Comparison of ENCODE assay signal across 1 cellular context in genomic region chr19:42480335-42481095, GRCh38.
A peak's percentile ranks its signal among the peaks of the same experiment; 100 is the strongest.
TF ChIP-seq lines count a peak whose summit lies in the region.

No MANE protein-coding gene starts in this region.

TF ChIP-seq in HepG2, 621 proteins besides CTCF, POLR2A, EP300 and RAD21 (continued from another document and continues in another):
- TF ChIP-seq ZNF503 (CRISPR knock-in tag; IDR thresholded peaks at IDR 0.05), result peak; percentile 61; the same call in 1 of the 2 replicates
- 0 out of 2 replicates have a peak, but pooled peaks have one; percentile 50 for TF ChIP-seq ELF4 (CRISPR knock-in tag; IDR thresholded peaks at IDR 0.05; ENCODE audit: borderline replicate concordance)
- peak; percentile 81 for TF ChIP-seq PATZ1 (CRISPR knock-in tag; IDR thresholded peaks at IDR 0.05)
- TF ChIP-seq ARID3A (IDR thresholded peaks at IDR 0.05; ENCODE audit: low read depth, low read length), result peak; percentile 61
- peak; percentile 72; the same call in 1 of the 2 replicates for TF ChIP-seq PHF21A (CRISPR knock-in tag; IDR thresholded peaks at IDR 0.05)
- TF ChIP-seq ONECUT2 (CRISPR knock-in tag; IDR thresholded peaks at IDR 0.05), result peak; percentile 51; the same call in 1 of the 2 replicates
- TF ChIP-seq ZGPAT (CRISPR knock-in tag; IDR thresholded peaks at IDR 0.05), result peak; percentile 66
- peak; percentile 81 for TF ChIP-seq CREM (IDR thresholded peaks at IDR 0.05)
- no peak for TF ChIP-seq CREM (CRISPR knock-in tag; IDR thresholded peaks at IDR 0.05)
- peak; percentile 82; the same call in 1 of the 2 replicates for TF ChIP-seq MEIS2 (CRISPR knock-in tag; IDR thresholded peaks at IDR 0.05)
- 0 out of 2 replicates have a peak, but pooled peaks have one; percentile 24 for TF ChIP-seq PITX1 (CRISPR knock-in tag; IDR thresholded peaks at IDR 0.05)
- peak; percentile 35; the same call in 1 of the 2 replicates for TF ChIP-seq KDM6A (CRISPR knock-in tag; IDR thresholded peaks at IDR 0.05; ENCODE audit: low read depth)
- TF ChIP-seq BCL6 (CRISPR knock-in tag; IDR thresholded peaks at IDR 0.05), result peak; percentile 99
- TF ChIP-seq ZNF33B (CRISPR knock-in tag; IDR thresholded peaks at IDR 0.05), result no peak
- TF ChIP-seq HNF1B (CRISPR knock-in tag; IDR thresholded peaks at IDR 0.05), result peak; percentile 48; the same call in 1 of the 2 replicates
- TF ChIP-seq FOXP4 (CRISPR knock-in tag; IDR thresholded peaks at IDR 0.05), result peak; percentile 88
- TF ChIP-seq SKI (IDR thresholded peaks at IDR 0.05; ENCODE audit: partially characterized antibody), result peak; percentile 44
- TF ChIP-seq HMG20B (CRISPR knock-in tag; conservative IDR thresholded peaks at IDR 0.05), result peak; percentile 92
- TF ChIP-seq ZNF691 (CRISPR knock-in tag; IDR thresholded peaks at IDR 0.05; ENCODE audit: borderline replicate concordance, low read depth), result no peak
- peak; percentile 96 for TF ChIP-seq ELF3 (CRISPR knock-in tag; IDR thresholded peaks at IDR 0.05)
- TF ChIP-seq ZNF574 (CRISPR knock-in tag; IDR thresholded peaks at IDR 0.05), result peak; percentile 33; the same call in 1 of the 2 replicates
- TF ChIP-seq THAP11 (CRISPR knock-in tag; IDR thresholded peaks at IDR 0.05), result peak; percentile 64; the same call in 1 of the 2 replicates
- 0 out of 2 replicates have a peak, but pooled peaks have one; percentile 39 for TF ChIP-seq ZBTB33 (CRISPR knock-in tag; IDR thresholded peaks at IDR 0.05)
- peak in 1 of 2 experiments; percentile 57; a peak in 1 of 4 replicates for TF ChIP-seq NR2F1 (CRISPR knock-in tag; IDR thresholded peaks at IDR 0.05)
- TF ChIP-seq NFYC (CRISPR knock-in tag; IDR thresholded peaks at IDR 0.05), result peak; percentile 70
- peak in 1 of 2 experiments; percentile 26; a peak in 1 of 4 replicates for TF ChIP-seq MAFK (conservative IDR thresholded peaks at IDR 0.05 in 1 of 2, IDR thresholded peaks at IDR 0.05 in 1 of 2; ENCODE audit: low read length in 2 of 2)
- no peak for TF ChIP-seq SRSF1 (optimal IDR thresholded peaks at IDR 0.05; ENCODE audit: low read depth, low read length)
- TF ChIP-seq RXRB (CRISPR knock-in tag; IDR thresholded peaks at IDR 0.05; ENCODE audit: borderline replicate concordance), result peak; percentile 88
- no peak for TF ChIP-seq CREB1 (IDR thresholded peaks at IDR 0.05)
- peak; percentile 50 for TF ChIP-seq CREB1 (CRISPR knock-in tag; IDR thresholded peaks at IDR 0.05)
- 0 out of 2 replicates have a peak, but pooled peaks have one; percentile 37 for TF ChIP-seq NCOR1 (IDR thresholded peaks at IDR 0.05; ENCODE audit: borderline replicate concordance, low read length)
- TF ChIP-seq TARDBP (CRISPR knock-in tag; IDR thresholded peaks at IDR 0.05), result peak; percentile 76; the same call in 1 of the 2 replicates
- 0 out of 2 replicates have a peak, but pooled peaks have one; percentile 28 for TF ChIP-seq ZNF317 (CRISPR knock-in tag; IDR thresholded peaks at IDR 0.05)
- 0 out of 2 replicates have a peak, but pooled peaks have one; percentile 49 for TF ChIP-seq ZFP1 (CRISPR knock-in tag; IDR thresholded peaks at IDR 0.05)
- peak; percentile 61; the same call in 1 of the 2 replicates for TF ChIP-seq HIC2 (CRISPR knock-in tag; IDR thresholded peaks at IDR 0.05; ENCODE audit: low read depth)
- peak; percentile 82 for TF ChIP-seq PPARG (CRISPR knock-in tag; conservative IDR thresholded peaks at IDR 0.05)
